ENCODE assay signal across 21 cellular contexts in genomic region chrX:106300656-106301055, GRCh38.
DNase-seq lines count a peak whose midpoint lies in the region; ATAC-seq, FAIRE-seq and TF ChIP-seq lines count a peak whose summit lies in the region.
"Had no signal": no experiment of that assay in that cellular context is flagged by ENCODE, and none has a peak within 500 bp of the region (broad histone marks: within the 10 kb centered on the region; RNA-seq: fewer than 3 reads in every experiment).

No MANE protein-coding gene starts in this region.

- H3K36me3 ChIP-seq in astrocyte (ENCODE audit: insufficient read depth, low read length) = no peaks in the 10 kb centered on the region
- H3K36me3 ChIP-seq in keratinocyte (ENCODE audit: control insufficient read depth in 2 of 2, extremely low read depth in 1 of 2, insufficient read depth in 2 of 2, low read length in 2 of 2) = no peaks in the 10 kb centered on the region
- H3K36me3 ChIP-seq in naive thymus-derived CD4-positive, alpha-beta T cell (ENCODE audit: control insufficient read depth in 2 of 3, insufficient read depth in 3 of 3, low read length in 3 of 3) = no peaks in the 10 kb centered on the region
- H3K36me3 ChIP-seq: BLaER1, HAP-1 had no signal

- TF ChIP-seq CTCF in LNCaP clone FGC (IDR thresholded peaks at IDR 0.05; ENCODE audit: control insufficient read depth, extremely low read depth, insufficient read depth) (no peak), astrocyte (IDR thresholded peaks at IDR 0.05; ENCODE audit: insufficient read depth, low read depth, low read length) (no peak), keratinocyte (optimal IDR thresholded peaks at IDR 0.05 in 1 of 3, IDR thresholded peaks at IDR 0.05 in 1 of 3, conservative IDR thresholded peaks at IDR 0.05 in 1 of 3; ENCODE audit: extremely low read depth in 1 of 3, insufficient read depth in 2 of 3, low read length in 3 of 3) (no peak)

- H3K4me1 ChIP-seq in astrocyte (ENCODE audit: insufficient read depth, low read length) (peaks cover 4% of the 10 kb centered on the region), keratinocyte (ENCODE audit: control insufficient read depth, extremely low read depth, insufficient read depth, low read length) (peaks cover 15% of the 10 kb centered on the region)
- no peaks in the 10 kb centered on the region for H3K4me1 ChIP-seq in naive thymus-derived CD4-positive, alpha-beta T cell (ENCODE audit: control insufficient read depth in 2 of 2, insufficient read depth in 2 of 2, low read length in 2 of 2)
- H3K4me1 ChIP-seq: BLaER1, HAP-1 had no signal

- H3K4me1 Mint-ChIP-seq in astrocyte (ENCODE audit: low read depth, unreplicated experiment) = no peaks in the 10 kb centered on the region
- H3K4me1 Mint-ChIP-seq in effector memory CD8-positive, alpha-beta T cell (ENCODE audit: low read depth in 2 of 2) = no peaks in the 10 kb centered on the region
- H3K4me1 Mint-ChIP-seq in naive thymus-derived CD4-positive, alpha-beta T cell = no peaks in the 10 kb centered on the region
- H3K4me1 Mint-ChIP-seq: CD8-positive, alpha-beta memory T cell had no signal

- H3K4me2 ChIP-seq in astrocyte (ENCODE audit: low read length) (peak overlapping the region; percentile 43), keratinocyte (ENCODE audit: control insufficient read depth, extremely low read depth, insufficient read depth, low read depth, low read length) (peak overlapping the region; percentile 45)
- H3K4me2 ChIP-seq: BLaER1 had no signal

- ATAC-seq in effector memory CD8-positive, alpha-beta T cell (replicated peaks) = no peak
- no peak for ATAC-seq in naive thymus-derived CD4-positive, alpha-beta T cell
- ATAC-seq: GM12878, HepG2 had no signal

- H3K9me3 ChIP-seq in astrocyte (ENCODE audit: insufficient read depth, low read depth, low read length) = no peaks in the 10 kb centered on the region
- no peaks in the 10 kb centered on the region for H3K9me3 ChIP-seq in keratinocyte (ENCODE audit: control insufficient read depth, low read depth, low read length)
- no peaks in the 10 kb centered on the region for H3K9me3 ChIP-seq in naive thymus-derived CD4-positive, alpha-beta T cell (ENCODE audit: control insufficient read depth in 2 of 3, low read length in 3 of 3)
- H3K9me3 ChIP-seq: Caco-2, HAP-1 had no signal

- no peak overlapping the region for H3K4me3 Mint-ChIP-seq in astrocyte (ENCODE audit: unreplicated experiment)
- H3K4me3 Mint-ChIP-seq in effector memory CD8-positive, alpha-beta T cell = no peak overlapping the region
- H3K4me3 Mint-ChIP-seq in naive thymus-derived CD4-positive, alpha-beta T cell = no peak overlapping the region
- H3K4me3 Mint-ChIP-seq: CD8-positive, alpha-beta memory T cell; HFFc6 had no signal

- H4K20me1 ChIP-seq in astrocyte (ENCODE audit: insufficient read depth, low read length) (no peaks in the 10 kb centered on the region), keratinocyte (ENCODE audit: control insufficient read depth, extremely low read depth, insufficient read depth, low read length) (no peaks in the 10 kb centered on the region)
- H4K20me1 ChIP-seq: BLaER1 had no signal

- H3K27ac ChIP-seq in astrocyte (ENCODE audit: low read depth, low read length) = peak overlapping the region; percentile 60
- peak overlapping the region; percentile 81 for H3K27ac ChIP-seq in keratinocyte (ENCODE audit: control insufficient read depth, insufficient read depth, low read length)
- no peak overlapping the region for H3K27ac ChIP-seq in naive thymus-derived CD4-positive, alpha-beta T cell (ENCODE audit: low read depth, low read length)
- H3K27ac ChIP-seq: 22Rv1, BLaER1 had no signal

- no peaks in the 10 kb centered on the region for H3K27me3 Mint-ChIP-seq in astrocyte (ENCODE audit: low read depth, unreplicated experiment)
- H3K27me3 Mint-ChIP-seq in effector memory CD8-positive, alpha-beta T cell = no peaks in the 10 kb centered on the region
- H3K27me3 Mint-ChIP-seq in naive thymus-derived CD4-positive, alpha-beta T cell = no peaks in the 10 kb centered on the region

- no peaks in the 10 kb centered on the region for H3K36me3 Mint-ChIP-seq in astrocyte (ENCODE audit: low read depth, unreplicated experiment)
- H3K36me3 Mint-ChIP-seq in effector memory CD8-positive, alpha-beta T cell (ENCODE audit: insufficient read depth) = no peaks in the 10 kb centered on the region
- no peaks in the 10 kb centered on the region for H3K36me3 Mint-ChIP-seq in naive thymus-derived CD4-positive, alpha-beta T cell
- H3K36me3 Mint-ChIP-seq: CD8-positive, alpha-beta memory T cell had no signal

- H3K79me2 ChIP-seq in astrocyte (ENCODE audit: insufficient read depth, low read length) (no peaks in the 10 kb centered on the region), keratinocyte (ENCODE audit: control insufficient read depth, insufficient read depth, low read length) (no peaks in the 10 kb centered on the region)

- no peak overlapping the region for H3K9ac ChIP-seq in astrocyte (ENCODE audit: low read length)
- peak overlapping the region; percentile 53 for H3K9ac ChIP-seq in keratinocyte (ENCODE audit: control insufficient read depth, extremely low read depth, insufficient read depth, low read length)
- H3K9ac ChIP-seq: BLaER1 had no signal

- H3K27ac Mint-ChIP-seq in astrocyte (ENCODE audit: unreplicated experiment) = no peak overlapping the region
- no peak overlapping the region for H3K27ac Mint-ChIP-seq in effector memory CD8-positive, alpha-beta T cell
- H3K27ac Mint-ChIP-seq in naive thymus-derived CD4-positive, alpha-beta T cell = no peak overlapping the region
- H3K27ac Mint-ChIP-seq: CD8-positive, alpha-beta memory T cell; HFFc6 had no signal

- no peaks in the 10 kb centered on the region for H3K9me1 ChIP-seq in keratinocyte (ENCODE audit: control insufficient read depth, extremely low read depth, insufficient read depth, low read length)

- POLR2A ChIA-PET in naive thymus-derived CD4-positive, alpha-beta T cell (lab: Charles Lee) = no interaction called here

- H3K4me3 ChIP-seq in LNCaP clone FGC (ENCODE audit: low read depth, low read length) (no peak overlapping the region), astrocyte (ENCODE audit: insufficient read depth, low read depth, low read length) (no peak overlapping the region), keratinocyte (ENCODE audit: control insufficient read depth in 2 of 3, extremely low read depth in 1 of 3, insufficient read depth in 2 of 3, low read depth in 1 of 3, low read length in 3 of 3) (no peak overlapping the region)
- no peak overlapping the region for H3K4me3 ChIP-seq in naive thymus-derived CD4-positive, alpha-beta T cell (ENCODE audit: low read length)
- H3K4me3 ChIP-seq: BLaER1, GM12878, HAP-1 had no signal

- DNase-seq in DMS53 (lab: John Stamatoyannopoulos, UW) (peak; percentile 46), DMS53 treated with DMSO at 0.1 percent for 48 hours (lab: John Stamatoyannopoulos, UW; ENCODE audit: unreplicated experiment) (no peak), LNCaP clone FGC (ENCODE audit: low read depth) (peak; percentile 34), astrocyte (ENCODE audit: low read depth) (no peak), keratinocyte (ENCODE audit: low read depth, low spot score) (no peak), cortex of kidney (lab: John Stamatoyannopoulos, UW) (no peak)
- DNase-seq in effector memory CD8-positive, alpha-beta T cell = no peak
- DNase-seq in naive thymus-derived CD4-positive, alpha-beta T cell = no peak
- DNase-seq: AML-193; Caco-2; CD8-positive, alpha-beta memory T cell; DMS79; GOT3; HFFc6 had no signal

- dilution Hi-C loops in keratinocyte (cut with MboI; ENCODE audit: extremely low pct_ligation_motif_present, low sequenced_read_pairs) = no loop called here

- no peaks in the 10 kb centered on the region for H3K9me3 Mint-ChIP-seq in astrocyte (ENCODE audit: unreplicated experiment)
- H3K9me3 Mint-ChIP-seq in effector memory CD8-positive, alpha-beta T cell = no peaks in the 10 kb centered on the region
- peaks cover 0 to 5% (median 0%) of the 10 kb centered on the region in 11 donors for H3K9me3 Mint-ChIP-seq in naive thymus-derived CD4-positive, alpha-beta T cell
- H3K9me3 Mint-ChIP-seq: CD8-positive, alpha-beta memory T cell; HFFc6 had no signal

- FAIRE-seq in astrocyte (lab: Jason Lieb, UNC) (no peak), keratinocyte (lab: Jason Lieb, UNC) (peak; percentile 49)
- FAIRE-seq: GM12878, GM19239, HepG2, HTR-8/SVneo had no signal

- H3K27me3 ChIP-seq in astrocyte (ENCODE audit: insufficient read depth, low read length) = no peaks in the 10 kb centered on the region
- no peaks in the 10 kb centered on the region for H3K27me3 ChIP-seq in keratinocyte (ENCODE audit: control insufficient read depth, extremely low read depth, insufficient read depth, low read length)
- H3K27me3 ChIP-seq in naive thymus-derived CD4-positive, alpha-beta T cell (ENCODE audit: control insufficient read depth in 2 of 2, insufficient read depth in 2 of 2, low read length in 2 of 2) = no peaks in the 10 kb centered on the region

- CTCF ChIA-PET in naive thymus-derived CD4-positive, alpha-beta T cell (lab: Charles Lee) = no interaction called here

- no peak overlapping the region for H2AFZ ChIP-seq in astrocyte (ENCODE audit: low read depth, low read length)
- no peak overlapping the region for H2AFZ ChIP-seq in keratinocyte (ENCODE audit: control insufficient read depth, low read length)

- intact Hi-C loops in naive thymus-derived CD4-positive, alpha-beta T cell (cut with micrococcal nuclease) = no loop called here

Comparison
In these comparisons a context has a peak if more than half of its experiments do, and no peak if none do; other contexts are left out.
1. DNase-seq: peak in DMS53 (single experiment) and LNCaP clone FGC (single experiment); none in DMS53 treated with DMSO at 0.1 percent for 48 hours (single experiment), astrocyte (single experiment), keratinocyte (single experiment), effector memory CD8-positive, alpha-beta T cell (0 of 3), cortex of kidney (single experiment) and naive thymus-derived CD4-positive, alpha-beta T cell (0 of 9).